8 cellular contexts compared by ENCODE assay signal in the genomic region with DNA sequence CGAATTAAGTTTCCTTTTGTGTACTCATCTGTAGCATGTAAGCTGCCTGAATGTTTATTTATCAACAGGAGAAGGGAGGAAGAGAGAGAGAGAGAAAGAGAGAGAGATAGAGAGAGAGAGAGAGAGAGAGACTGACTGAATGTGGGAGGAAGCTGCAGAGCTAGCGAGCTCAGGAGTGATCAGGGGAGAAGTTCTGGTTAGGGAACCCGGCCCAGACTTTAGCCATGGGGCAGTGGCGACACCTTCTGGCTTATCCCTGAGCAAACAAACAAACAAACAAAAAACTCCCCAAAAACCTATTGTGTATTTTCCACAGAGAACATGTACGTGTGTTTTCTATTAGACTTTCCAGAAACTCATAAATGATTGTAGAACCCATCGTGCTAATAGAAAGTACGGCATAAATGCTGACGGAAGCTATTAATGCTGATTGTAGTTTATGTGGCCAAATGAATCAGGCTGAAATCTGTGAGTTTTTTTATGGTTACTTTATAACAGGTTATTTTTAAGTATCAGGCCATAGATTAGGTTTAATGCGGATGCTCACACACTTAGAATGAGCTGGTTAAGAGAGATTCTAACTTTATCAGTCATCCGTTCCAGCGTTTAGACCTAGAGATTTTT.
DNase-seq lines count a peak whose midpoint lies in the region; ATAC-seq, FAIRE-seq and TF ChIP-seq lines count a peak whose summit lies in the region.

No MANE protein-coding gene starts in this region.

- no peak overlapping the region for H3K4me3 ChIP-seq in endothelial cell of umbilical vein (replicated peaks in 1 of 3; ENCODE audit: insufficient read depth in 1 of 3, low read depth in 1 of 3, low read length in 3 of 3)

- H3K4me1 ChIP-seq in endothelial cell of umbilical vein (ENCODE audit: control insufficient read depth, extremely low read depth, insufficient read depth, low read length) = no peaks in the 10 kb centered on the region

- no peak for TF ChIP-seq POLR2A in endothelial cell of umbilical vein (IDR thresholded peaks at IDR 0.05; ENCODE audit: low read depth, low read length)

- H3K27ac ChIP-seq in endothelial cell of umbilical vein (ENCODE audit: insufficient read depth, low read depth, low read length) = no peak overlapping the region

- H2AFZ ChIP-seq in endothelial cell of umbilical vein (ENCODE audit: low read depth, low read length) = no peak overlapping the region

- ATAC-seq in GM19467 (IDR thresholded peaks at IDR 0.05; ENCODE audit: unreplicated experiment) (peak; percentile 46), HG03095 (IDR thresholded peaks at IDR 0.05; ENCODE audit: unreplicated experiment) (no peak)

- no peaks in the 10 kb centered on the region for H4K20me1 ChIP-seq in endothelial cell of umbilical vein (replicated peaks; ENCODE audit: control insufficient read depth, extremely low read depth, insufficient read depth, low read length)

- H3K79me2 ChIP-seq in endothelial cell of umbilical vein (ENCODE audit: control insufficient read depth, insufficient read depth, low read length) = no peaks in the 10 kb centered on the region

- dilution Hi-C loops in endothelial cell of umbilical vein (cut with MboI; ENCODE audit: extremely low pct_ligation_motif_present, low sequenced_read_pairs) = no loop called here

- BruUV-seq in endothelial cell of umbilical vein (replicated peaks; lab: Mats Ljungman, UMichigan) = no TSS peak

- DNase-seq in C1 segment of cervical spinal cord (lab: John Stamatoyannopoulos, UW) (peak in 13 of 14 donors; percentile 1 to 63 (median 11)), NCI-H510A (lab: John Stamatoyannopoulos, UW) (peak; percentile 24), endothelial cell of umbilical vein (ENCODE audit: low read depth, low spot score) (peak; percentile 40), mucosa of gallbladder (ENCODE audit: low spot score) (peak; percentile 57)
- peak; percentile 11 to 33 for DNase-seq in activated CD8-positive, alpha-beta memory T cell treated with anti-CD3 and anti-CD28 coated beads for 1 hour (ENCODE audit: extremely low read depth in 1 of 2, low read depth in 1 of 2)
- DNase-seq in stimulated activated CD8-positive, alpha-beta memory T cell treated with anti-CD3 and anti-CD28 coated beads, Interleukin-4, amount 100 ng/mL, for 48 hours = peak; percentile 79

- peak; percentile 49 for FAIRE-seq in endothelial cell of umbilical vein (lab: Jason Lieb, UNC)

- H3K9ac ChIP-seq in endothelial cell of umbilical vein (replicated peaks; ENCODE audit: extremely low read depth, insufficient read depth, low read length) = no peak overlapping the region

- POLR2A ChIA-PET in endothelial cell of umbilical vein (lab: Charles Lee) = no interaction called here

- intact Hi-C loops in endothelial cell of umbilical vein (cut with micrococcal nuclease) = loop anchor here (1.0 to 5.0 kb wide), 5 partner anchors 846 to 1448 kb away; no protein-coding TSS in a partner anchor

- H3K27me3 ChIP-seq in endothelial cell of umbilical vein (ENCODE audit: control insufficient read depth in 2 of 2, insufficient read depth in 2 of 2, low read length in 2 of 2) = peaks cover 0 to 4% of the 10 kb centered on the region in 2 experiments

- H3K36me3 ChIP-seq in endothelial cell of umbilical vein (ENCODE audit: control insufficient read depth in 2 of 2, extremely low read depth in 1 of 2, insufficient read depth in 2 of 2, low read length in 2 of 2) = no peaks in the 10 kb centered on the region

- no peaks in the 10 kb centered on the region for H3K9me1 ChIP-seq in endothelial cell of umbilical vein (replicated peaks; ENCODE audit: control insufficient read depth, extremely low read depth, insufficient read depth, low read length)

- TF ChIP-seq CTCF in endothelial cell of umbilical vein (IDR thresholded peaks at IDR 0.05; ENCODE audit: extremely low read depth in 1 of 2, insufficient read depth in 1 of 2, low read depth in 1 of 2, low read length in 2 of 2) = peak; percentile 56 to 68

- no peak overlapping the region for H3K4me2 ChIP-seq in endothelial cell of umbilical vein (ENCODE audit: insufficient read depth, low read length)

- H3K9me3 ChIP-seq in endothelial cell of umbilical vein (replicated peaks; ENCODE audit: control insufficient read depth, insufficient read depth, low read length) = no peaks in the 10 kb centered on the region

- CTCF ChIA-PET in endothelial cell of umbilical vein (lab: Charles Lee) = interaction anchor here (0.6 to 10.5 kb wide), 27 partner anchors 8 to 1454 kb away, joined by 3 to 302 read pairs (median 5); a partner anchor contains a TSS

TF ChIP-seq in endothelial cell of umbilical vein, 7 proteins besides CTCF, POLR2A, EP300 and RAD21:
- TF ChIP-seq POLR2AphosphoS5 (IDR thresholded peaks at IDR 0.05; ENCODE audit: insufficient read depth, low read depth, low read length) (no peak), JUN (IDR thresholded peaks at IDR 0.05; ENCODE audit: borderline replicate concordance, insufficient read depth, insufficient read length, low read depth) (no peak), FOS (IDR thresholded peaks at IDR 0.05; ENCODE audit: borderline replicate concordance, insufficient read depth, low read length) (no peak), GATA2 (IDR thresholded peaks at IDR 0.05; ENCODE audit: insufficient read depth, insufficient read length, low read depth, low read length) (no peak), EZH2 (IDR thresholded peaks at IDR 0.05; ENCODE audit: borderline replicate concordance, low read depth, low read length, severe bottlenecking) (no peak), MYC (IDR thresholded peaks at IDR 0.05; ENCODE audit: low read depth, low read length) (no peak)
- TF ChIP-seq, protein P1, sequence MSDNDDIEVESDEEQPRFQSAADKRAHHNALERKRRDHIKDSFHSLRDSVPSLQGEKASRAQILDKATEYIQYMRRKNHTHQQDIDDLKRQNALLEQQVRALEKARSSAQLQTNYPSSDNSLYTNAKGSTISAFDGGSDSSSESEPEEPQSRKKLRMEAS (IDR thresholded peaks at IDR 0.05; ENCODE audit: insufficient read depth, insufficient read length) = no peak

Comparison
In these comparisons a context has a peak if more than half of its experiments do, and no peak if none do; other contexts are left out.
1. DNase-seq: peak in every context shown above with its lines; median percentile 79 in stimulated activated CD8-positive, alpha-beta memory T cell treated with anti-CD3 and anti-CD28 coated beads, Interleukin-4, amount 100 ng/mL, for 48 hours; 57 in mucosa of gallbladder; 40 in endothelial cell of umbilical vein; 24 in NCI-H510A; 22 in activated CD8-positive, alpha-beta memory T cell treated with anti-CD3 and anti-CD28 coated beads for 1 hour; 11 in C1 segment of cervical spinal cord.